Comparison of ENCODE assay signal across 8 cellular contexts in genomic region chr3:12194209-12194608, GRCh38. TPM values are rescaled to one million over a fixed set of nuclear protein-coding genes. Genes with fewer than 3 reads are reported as not detected.
DNase-seq lines count a peak whose midpoint lies in the region; ATAC-seq, FAIRE-seq and TF ChIP-seq lines count a peak whose summit lies in the region.

No MANE protein-coding gene starts in this region.

- H3K9me3 ChIP-seq in Loucy (ENCODE audit: insufficient read depth, low read depth, low read length) (no peaks in the 10 kb centered on the region), body of pancreas (no peaks in the 10 kb centered on the region)
- H3K9me3 ChIP-seq in naive thymus-derived CD4-positive, alpha-beta T cell (ENCODE audit: control insufficient read depth in 2 of 3, low read length in 3 of 3): no peaks in the 10 kb centered on the region

- TF ChIP-seq POLR2A in body of pancreas (IDR thresholded peaks at IDR 0.05): no peak

- DNase-seq in AG09319 (ENCODE audit: extremely low read depth, low read depth) (peak; percentile 61), body of pancreas (peak in 1 of 4 donors; percentile 47), NCI-H2029 treated with DMSO at 0.1 percent for 48 hours (lab: John Stamatoyannopoulos, UW) (no peak), urothelium cell line (ENCODE audit: low spot score) (no peak)
- DNase-seq in naive thymus-derived CD4-positive, alpha-beta T cell: no peak

- H2AFZ ChIP-seq in Loucy (ENCODE audit: low read length): no peak overlapping the region; the same call in 1 of the 2 replicates

- intact Hi-C loops in body of pancreas (cut with DNase I): no loop called here
- intact Hi-C loops in naive thymus-derived CD4-positive, alpha-beta T cell (cut with micrococcal nuclease): loop anchor here in 1 of 2 donors (5.0 kb wide), 1 partner anchor 288 kb away; the partner anchor contains the start of gene TSEN2

- FAIRE-seq in urothelium cell line (lab: Jason Lieb, UNC): no peak

- peaks cover 0 to 37% (median 0%) of the 10 kb centered on the region in 7 donors for H3K4me1 Mint-ChIP-seq in naive thymus-derived CD4-positive, alpha-beta T cell

- no peak for TF ChIP-seq CTCF in AG09319 (IDR thresholded peaks at IDR 0.05; ENCODE audit: low read depth, low read length)
- no peak for TF ChIP-seq CTCF in Loucy (conservative IDR thresholded peaks at IDR 0.05; ENCODE audit: low read length)
- no peak for TF ChIP-seq CTCF in body of pancreas (IDR thresholded peaks at IDR 0.05)

- peak overlapping the region; percentile 26 for H3K4me2 ChIP-seq in Loucy (ENCODE audit: low read depth, low read length, poor library complexity, severe bottlenecking)

- H3K4me3 Mint-ChIP-seq in naive thymus-derived CD4-positive, alpha-beta T cell: peak overlapping the region in 1 of 10 donors; percentile 1

- no peaks in the 10 kb centered on the region for H3K9me3 Mint-ChIP-seq in naive thymus-derived CD4-positive, alpha-beta T cell

- ATAC-seq in GM19328 (IDR thresholded peaks at IDR 0.05; ENCODE audit: unreplicated experiment): peak; percentile 28
- ATAC-seq in body of pancreas: peak; percentile 56
- ATAC-seq in naive thymus-derived CD4-positive, alpha-beta T cell: peak; percentile 61
- ATAC-seq in HG02763 (IDR thresholded peaks at IDR 0.05; ENCODE audit: unreplicated experiment): no peak

- 65 to 74% methylated on average over 3 of the region's 3 CpGs for WGBS in body of pancreas, 2 donors

- H3K27ac Mint-ChIP-seq in naive thymus-derived CD4-positive, alpha-beta T cell: peak overlapping the region in 1 of 9 donors; percentile 47

- H3K4me1 ChIP-seq in Loucy (ENCODE audit: insufficient read depth, low read length, poor library complexity, severe bottlenecking): peaks cover 24% of the 10 kb centered on the region
- no peaks in the 10 kb centered on the region for H3K4me1 ChIP-seq in body of pancreas
- H3K4me1 ChIP-seq in naive thymus-derived CD4-positive, alpha-beta T cell (ENCODE audit: control insufficient read depth in 2 of 2, insufficient read depth in 2 of 2, low read length in 2 of 2): no peaks in the 10 kb centered on the region

- CTCF ChIA-PET in naive thymus-derived CD4-positive, alpha-beta T cell (lab: Charles Lee): no interaction called here

- no peaks in the 10 kb centered on the region for H4K20me1 ChIP-seq in Loucy (ENCODE audit: insufficient read depth, low read length, poor library complexity, severe bottlenecking)

- peaks cover 0 to 10% (median 0%) of the 10 kb centered on the region in 5 donors for H3K27me3 Mint-ChIP-seq in naive thymus-derived CD4-positive, alpha-beta T cell

- no peaks in the 10 kb centered on the region for H3K79me2 ChIP-seq in Loucy (ENCODE audit: insufficient read depth, low read length)

- no peaks in the 10 kb centered on the region for H3K36me3 Mint-ChIP-seq in naive thymus-derived CD4-positive, alpha-beta T cell

- H3K9me2 ChIP-seq in Loucy (replicated peaks; ENCODE audit: low read depth, low read length): no peaks in the 10 kb centered on the region

- POLR2A ChIA-PET in naive thymus-derived CD4-positive, alpha-beta T cell (lab: Charles Lee): no interaction called here

- H3K27me3 ChIP-seq in Loucy (ENCODE audit: insufficient read depth, low read length, poor library complexity, severe bottlenecking) (no peaks in the 10 kb centered on the region), body of pancreas (no peaks in the 10 kb centered on the region)
- H3K27me3 ChIP-seq in naive thymus-derived CD4-positive, alpha-beta T cell (ENCODE audit: control insufficient read depth in 2 of 2, insufficient read depth in 2 of 2, low read length in 2 of 2): no peaks in the 10 kb centered on the region

- H3K36me3 ChIP-seq in Loucy (ENCODE audit: insufficient read depth, low read length) (no peaks in the 10 kb centered on the region), body of pancreas (replicated peaks in 1 of 2; ENCODE audit: insufficient read depth in 1 of 2, low read depth in 2 of 2) (no peaks in the 10 kb centered on the region)
- no peaks in the 10 kb centered on the region for H3K36me3 ChIP-seq in naive thymus-derived CD4-positive, alpha-beta T cell (ENCODE audit: control insufficient read depth in 2 of 3, insufficient read depth in 3 of 3, low read length in 3 of 3)

- peak overlapping the region in 1 of 4 donors; percentile 49 for H3K27ac ChIP-seq in body of pancreas
- no peak overlapping the region for H3K27ac ChIP-seq in naive thymus-derived CD4-positive, alpha-beta T cell (ENCODE audit: low read depth, low read length)

- no peak overlapping the region for H3K4me3 ChIP-seq in Loucy (ENCODE audit: low read length, poor library complexity, severe bottlenecking)
- no peak overlapping the region for H3K4me3 ChIP-seq in body of pancreas
- H3K4me3 ChIP-seq in naive thymus-derived CD4-positive, alpha-beta T cell (ENCODE audit: low read length): no peak overlapping the region

- H3F3A ChIP-seq in Loucy (ENCODE audit: low read depth): no peaks in the 10 kb centered on the region

- H3K9ac ChIP-seq in Loucy (ENCODE audit: low read depth, low read length, poor library complexity, severe bottlenecking): no peak overlapping the region

RNA-seq across cellular contexts. Expression of gene TIMP4, which starts 35.5 kb away (rescaled TPM):
- 10 to 100 TPM; 11.7 to 41.5 TPM for total RNA-seq in body of pancreas
- total RNA-seq in naive thymus-derived CD4-positive, alpha-beta T cell: not detected
- polyA plus RNA-seq in naive thymus-derived CD4-positive, alpha-beta T cell: under 1 TPM in 1 of 2 donors, not detected in 1; 0.53 TPM

Comparison
In these comparisons a context has a peak if more than half of its experiments do, and no peak if none do; other contexts are left out.
1. RNA of gene TIMP4, which starts 35.5 kb away (total RNA-seq): 11.7 to 41.5 TPM in body of pancreas; not detected in naive thymus-derived CD4-positive, alpha-beta T cell; every median in the first group is over 10 times any median in the second.